In genomic region chr2:3754795-3755194, GRCh38 we compare ENCODE assay signal across 24 cellular contexts. TPM values are rescaled to one million over a fixed set of nuclear protein-coding genes. Genes with fewer than 3 reads are reported as not detected.
"Had no signal": no experiment of that assay in that cellular context is flagged by ENCODE, and none has a peak within 500 bp of the region (broad histone marks: within the 10 kb centered on the region; RNA-seq: fewer than 3 reads in every experiment).

No MANE protein-coding gene starts in this region.

- H3K9me3 ChIP-seq: SJSA1 had no signal

- H3K27ac ChIP-seq: HL-60, SJSA1, SK-N-MC had no signal

- DNase-seq: KBM-7, MV-4-11, NCI-H1048, NCI-H1105, NCI-H1417, NCI-H1436 treated with DMSO at 0.1 percent for 48 hours, NCI-H1694, NCI-H187 treated with DMSO at 0.1 percent for 48 hours, NCI-H2029 treated with DMSO at 0.1 percent for 48 hours, NCI-H2171 treated with DMSO at 0.1 percent for 48 hours, NCI-H345, NCI-H446 treated with DMSO at 0.1 percent for 48 hours, NCI-H524, NCI-H69, NCI-H774, Right ventricle myocardium superior, RPMI8226, SIG-M5 had no signal

- FAIRE-seq: RCC 7860 had no signal

- H3K36me3 ChIP-seq: SJSA1 had no signal

- H3K27me3 ChIP-seq: SJSA1 had no signal

- H3K4me3 ChIP-seq: SJSA1, SK-N-MC had no signal

RNA-seq across cellular contexts. Expression of gene DCDC2C, which starts 51.4 kb away (rescaled TPM):
- total RNA-seq: LHCN-M2, MCF 10A, Right ventricle myocardium superior, SJSA1 had no signal
